ENCODE assay signal across 2 cellular contexts in the genomic region with DNA sequence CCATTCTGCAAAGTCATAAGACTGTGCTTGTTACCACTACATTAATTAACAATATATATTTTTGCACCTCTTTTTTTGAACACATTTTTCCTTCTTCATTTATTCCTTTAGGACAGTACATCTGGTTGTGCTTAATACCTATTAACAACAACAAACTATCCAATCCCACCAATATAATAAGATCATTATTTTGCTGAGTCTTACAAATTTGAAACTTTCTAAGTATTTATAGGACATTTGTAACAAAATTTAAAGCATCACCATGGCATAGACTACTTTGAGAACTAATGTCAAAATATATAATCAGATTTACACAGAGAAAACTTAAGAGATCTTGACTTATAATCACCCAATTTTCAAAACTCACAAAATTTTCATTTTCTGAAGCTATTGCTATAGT.
TF ChIP-seq lines count a peak whose summit lies in the region.

No MANE protein-coding gene starts in this region.

TF ChIP-seq in HepG2, 621 proteins besides CTCF, POLR2A, EP300 and RAD21 (continued from another document):
- TF ChIP-seq SP2 (CRISPR knock-in tag; IDR thresholded peaks at IDR 0.05) (no peak), MAFK (conservative IDR thresholded peaks at IDR 0.05 in 1 of 2, IDR thresholded peaks at IDR 0.05 in 1 of 2; ENCODE audit: low read length in 2 of 2) (peak; percentile 58 to 80), KDM3A (CRISPR knock-in tag; IDR thresholded peaks at IDR 0.05; ENCODE audit: low read depth) (no peak), ZNF484 (CRISPR knock-in tag; IDR thresholded peaks at IDR 0.05; ENCODE audit: borderline replicate concordance, low read depth) (no peak), PHB2 (IDR thresholded peaks at IDR 0.05; ENCODE audit: partially characterized antibody) (no peak), MAFG (CRISPR knock-in tag; IDR thresholded peaks at IDR 0.05) (no peak), NFYB (CRISPR knock-in tag; IDR thresholded peaks at IDR 0.05) (no peak), NFKBIZ (CRISPR knock-in tag; IDR thresholded peaks at IDR 0.05) (no peak), EZH2 (conservative IDR thresholded peaks at IDR 0.05; ENCODE audit: low read depth, low read length) (no peak), PITX1 (CRISPR knock-in tag; IDR thresholded peaks at IDR 0.05) (no peak), ZNF546 (CRISPR knock-in tag; conservative IDR thresholded peaks at IDR 0.05) (no peak), AHR (CRISPR knock-in tag; IDR thresholded peaks at IDR 0.05) (no peak), ZNF230 (CRISPR knock-in tag; IDR thresholded peaks at IDR 0.05) (no peak), MAFF (IDR thresholded peaks at IDR 0.05; ENCODE audit: low read depth, low read length) (peak; percentile 48; the same call in 1 of the 2 replicates)
- TF ChIP-seq, protein P1, sequence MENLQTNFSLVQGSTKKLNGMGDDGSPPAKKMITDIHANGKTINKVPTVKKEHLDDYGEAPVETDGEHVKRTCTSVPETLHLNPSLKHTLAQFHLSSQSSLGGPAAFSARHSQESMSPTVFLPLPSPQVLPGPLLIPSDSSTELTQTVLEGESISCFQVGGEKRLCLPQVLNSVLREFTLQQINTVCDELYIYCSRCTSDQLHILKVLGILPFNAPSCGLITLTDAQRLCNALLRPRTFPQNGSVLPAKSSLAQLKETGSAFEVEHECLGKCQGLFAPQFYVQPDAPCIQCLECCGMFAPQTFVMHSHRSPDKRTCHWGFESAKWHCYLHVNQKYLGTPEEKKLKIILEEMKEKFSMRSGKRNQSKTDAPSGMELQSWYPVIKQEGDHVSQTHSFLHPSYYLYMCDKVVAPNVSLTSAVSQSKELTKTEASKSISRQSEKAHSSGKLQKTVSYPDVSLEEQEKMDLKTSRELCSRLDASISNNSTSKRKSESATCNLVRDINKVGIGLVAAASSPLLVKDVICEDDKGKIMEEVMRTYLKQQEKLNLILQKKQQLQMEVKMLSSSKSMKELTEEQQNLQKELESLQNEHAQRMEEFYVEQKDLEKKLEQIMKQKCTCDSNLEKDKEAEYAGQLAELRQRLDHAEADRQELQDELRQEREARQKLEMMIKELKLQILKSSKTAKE (CRISPR knock-in tag; IDR thresholded peaks at IDR 0.05; ENCODE audit: borderline replicate concordance): no peak
- TF ChIP-seq, protein P2, sequence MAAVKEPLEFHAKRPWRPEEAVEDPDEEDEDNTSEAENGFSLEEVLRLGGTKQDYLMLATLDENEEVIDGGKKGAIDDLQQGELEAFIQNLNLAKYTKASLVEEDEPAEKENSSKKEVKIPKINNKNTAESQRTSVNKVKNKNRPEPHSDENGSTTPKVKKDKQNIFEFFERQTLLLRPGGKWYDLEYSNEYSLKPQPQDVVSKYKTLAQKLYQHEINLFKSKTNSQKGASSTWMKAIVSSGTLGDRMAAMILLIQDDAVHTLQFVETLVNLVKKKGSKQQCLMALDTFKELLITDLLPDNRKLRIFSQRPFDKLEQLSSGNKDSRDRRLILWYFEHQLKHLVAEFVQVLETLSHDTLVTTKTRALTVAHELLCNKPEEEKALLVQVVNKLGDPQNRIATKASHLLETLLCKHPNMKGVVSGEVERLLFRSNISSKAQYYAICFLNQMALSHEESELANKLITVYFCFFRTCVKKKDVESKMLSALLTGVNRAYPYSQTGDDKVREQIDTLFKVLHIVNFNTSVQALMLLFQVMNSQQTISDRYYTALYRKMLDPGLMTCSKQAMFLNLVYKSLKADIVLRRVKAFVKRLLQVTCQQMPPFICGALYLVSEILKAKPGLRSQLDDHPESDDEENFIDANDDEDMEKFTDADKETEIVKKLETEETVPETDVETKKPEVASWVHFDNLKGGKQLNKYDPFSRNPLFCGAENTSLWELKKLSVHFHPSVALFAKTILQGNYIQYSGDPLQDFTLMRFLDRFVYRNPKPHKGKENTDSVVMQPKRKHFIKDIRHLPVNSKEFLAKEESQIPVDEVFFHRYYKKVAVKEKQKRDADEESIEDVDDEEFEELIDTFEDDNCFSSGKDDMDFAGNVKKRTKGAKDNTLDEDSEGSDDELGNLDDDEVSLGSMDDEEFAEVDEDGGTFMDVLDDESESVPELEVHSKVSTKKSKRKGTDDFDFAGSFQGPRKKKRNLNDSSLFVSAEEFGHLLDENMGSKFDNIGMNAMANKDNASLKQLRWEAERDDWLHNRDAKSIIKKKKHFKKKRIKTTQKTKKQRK (IDR thresholded peaks at IDR 0.05; ENCODE audit: low read length): no peak
- TF ChIP-seq, protein P3, sequence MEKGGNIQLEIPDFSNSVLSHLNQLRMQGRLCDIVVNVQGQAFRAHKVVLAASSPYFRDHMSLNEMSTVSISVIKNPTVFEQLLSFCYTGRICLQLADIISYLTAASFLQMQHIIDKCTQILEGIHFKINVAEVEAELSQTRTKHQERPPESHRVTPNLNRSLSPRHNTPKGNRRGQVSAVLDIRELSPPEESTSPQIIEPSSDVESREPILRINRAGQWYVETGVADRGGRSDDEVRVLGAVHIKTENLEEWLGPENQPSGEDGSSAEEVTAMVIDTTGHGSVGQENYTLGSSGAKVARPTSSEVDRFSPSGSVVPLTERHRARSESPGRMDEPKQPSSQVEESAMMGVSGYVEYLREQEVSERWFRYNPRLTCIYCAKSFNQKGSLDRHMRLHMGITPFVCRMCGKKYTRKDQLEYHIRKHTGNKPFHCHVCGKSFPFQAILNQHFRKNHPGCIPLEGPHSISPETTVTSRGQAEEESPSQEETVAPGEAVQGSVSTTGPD (CRISPR knock-in tag; IDR thresholded peaks at IDR 0.05): no peak

TF ChIP-seq in GM23338, 12 proteins besides CTCF, POLR2A, EP300 and RAD21:
- TF ChIP-seq, protein P4, sequence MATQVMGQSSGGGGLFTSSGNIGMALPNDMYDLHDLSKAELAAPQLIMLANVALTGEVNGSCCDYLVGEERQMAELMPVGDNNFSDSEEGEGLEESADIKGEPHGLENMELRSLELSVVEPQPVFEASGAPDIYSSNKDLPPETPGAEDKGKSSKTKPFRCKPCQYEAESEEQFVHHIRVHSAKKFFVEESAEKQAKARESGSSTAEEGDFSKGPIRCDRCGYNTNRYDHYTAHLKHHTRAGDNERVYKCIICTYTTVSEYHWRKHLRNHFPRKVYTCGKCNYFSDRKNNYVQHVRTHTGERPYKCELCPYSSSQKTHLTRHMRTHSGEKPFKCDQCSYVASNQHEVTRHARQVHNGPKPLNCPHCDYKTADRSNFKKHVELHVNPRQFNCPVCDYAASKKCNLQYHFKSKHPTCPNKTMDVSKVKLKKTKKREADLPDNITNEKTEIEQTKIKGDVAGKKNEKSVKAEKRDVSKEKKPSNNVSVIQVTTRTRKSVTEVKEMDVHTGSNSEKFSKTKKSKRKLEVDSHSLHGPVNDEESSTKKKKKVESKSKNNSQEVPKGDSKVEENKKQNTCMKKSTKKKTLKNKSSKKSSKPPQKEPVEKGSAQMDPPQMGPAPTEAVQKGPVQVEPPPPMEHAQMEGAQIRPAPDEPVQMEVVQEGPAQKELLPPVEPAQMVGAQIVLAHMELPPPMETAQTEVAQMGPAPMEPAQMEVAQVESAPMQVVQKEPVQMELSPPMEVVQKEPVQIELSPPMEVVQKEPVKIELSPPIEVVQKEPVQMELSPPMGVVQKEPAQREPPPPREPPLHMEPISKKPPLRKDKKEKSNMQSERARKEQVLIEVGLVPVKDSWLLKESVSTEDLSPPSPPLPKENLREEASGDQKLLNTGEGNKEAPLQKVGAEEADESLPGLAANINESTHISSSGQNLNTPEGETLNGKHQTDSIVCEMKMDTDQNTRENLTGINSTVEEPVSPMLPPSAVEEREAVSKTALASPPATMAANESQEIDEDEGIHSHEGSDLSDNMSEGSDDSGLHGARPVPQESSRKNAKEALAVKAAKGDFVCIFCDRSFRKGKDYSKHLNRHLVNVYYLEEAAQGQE (IDR thresholded peaks at IDR 0.05; ENCODE audit: unreplicated experiment): no peak
- TF ChIP-seq POLR2AphosphoS5 (IDR thresholded peaks at IDR 0.05; ENCODE audit: low read depth) (no peak), EZH2phosphoT487 (IDR thresholded peaks at IDR 0.05; ENCODE audit: unreplicated experiment) (no peak), ZNF114 (CRISPR knock-in tag; IDR thresholded peaks at IDR 0.05) (no peak), NANOG (IDR thresholded peaks at IDR 0.05; ENCODE audit: borderline replicate concordance) (no peak), STAT1 (IDR thresholded peaks at IDR 0.05; ENCODE audit: unreplicated experiment) (no peak), JUNB (IDR thresholded peaks at IDR 0.05; ENCODE audit: unreplicated experiment) (no peak), ZNF331 (CRISPR knock-in tag; IDR thresholded peaks at IDR 0.05; ENCODE audit: low read depth) (no peak), CREB1 (CRISPR knock-in tag; IDR thresholded peaks at IDR 0.05; ENCODE audit: low read depth) (no peak), EZH2 (IDR thresholded peaks at IDR 0.05; ENCODE audit: low read depth, unreplicated experiment) (no peak)
- TF ChIP-seq, protein P5, sequence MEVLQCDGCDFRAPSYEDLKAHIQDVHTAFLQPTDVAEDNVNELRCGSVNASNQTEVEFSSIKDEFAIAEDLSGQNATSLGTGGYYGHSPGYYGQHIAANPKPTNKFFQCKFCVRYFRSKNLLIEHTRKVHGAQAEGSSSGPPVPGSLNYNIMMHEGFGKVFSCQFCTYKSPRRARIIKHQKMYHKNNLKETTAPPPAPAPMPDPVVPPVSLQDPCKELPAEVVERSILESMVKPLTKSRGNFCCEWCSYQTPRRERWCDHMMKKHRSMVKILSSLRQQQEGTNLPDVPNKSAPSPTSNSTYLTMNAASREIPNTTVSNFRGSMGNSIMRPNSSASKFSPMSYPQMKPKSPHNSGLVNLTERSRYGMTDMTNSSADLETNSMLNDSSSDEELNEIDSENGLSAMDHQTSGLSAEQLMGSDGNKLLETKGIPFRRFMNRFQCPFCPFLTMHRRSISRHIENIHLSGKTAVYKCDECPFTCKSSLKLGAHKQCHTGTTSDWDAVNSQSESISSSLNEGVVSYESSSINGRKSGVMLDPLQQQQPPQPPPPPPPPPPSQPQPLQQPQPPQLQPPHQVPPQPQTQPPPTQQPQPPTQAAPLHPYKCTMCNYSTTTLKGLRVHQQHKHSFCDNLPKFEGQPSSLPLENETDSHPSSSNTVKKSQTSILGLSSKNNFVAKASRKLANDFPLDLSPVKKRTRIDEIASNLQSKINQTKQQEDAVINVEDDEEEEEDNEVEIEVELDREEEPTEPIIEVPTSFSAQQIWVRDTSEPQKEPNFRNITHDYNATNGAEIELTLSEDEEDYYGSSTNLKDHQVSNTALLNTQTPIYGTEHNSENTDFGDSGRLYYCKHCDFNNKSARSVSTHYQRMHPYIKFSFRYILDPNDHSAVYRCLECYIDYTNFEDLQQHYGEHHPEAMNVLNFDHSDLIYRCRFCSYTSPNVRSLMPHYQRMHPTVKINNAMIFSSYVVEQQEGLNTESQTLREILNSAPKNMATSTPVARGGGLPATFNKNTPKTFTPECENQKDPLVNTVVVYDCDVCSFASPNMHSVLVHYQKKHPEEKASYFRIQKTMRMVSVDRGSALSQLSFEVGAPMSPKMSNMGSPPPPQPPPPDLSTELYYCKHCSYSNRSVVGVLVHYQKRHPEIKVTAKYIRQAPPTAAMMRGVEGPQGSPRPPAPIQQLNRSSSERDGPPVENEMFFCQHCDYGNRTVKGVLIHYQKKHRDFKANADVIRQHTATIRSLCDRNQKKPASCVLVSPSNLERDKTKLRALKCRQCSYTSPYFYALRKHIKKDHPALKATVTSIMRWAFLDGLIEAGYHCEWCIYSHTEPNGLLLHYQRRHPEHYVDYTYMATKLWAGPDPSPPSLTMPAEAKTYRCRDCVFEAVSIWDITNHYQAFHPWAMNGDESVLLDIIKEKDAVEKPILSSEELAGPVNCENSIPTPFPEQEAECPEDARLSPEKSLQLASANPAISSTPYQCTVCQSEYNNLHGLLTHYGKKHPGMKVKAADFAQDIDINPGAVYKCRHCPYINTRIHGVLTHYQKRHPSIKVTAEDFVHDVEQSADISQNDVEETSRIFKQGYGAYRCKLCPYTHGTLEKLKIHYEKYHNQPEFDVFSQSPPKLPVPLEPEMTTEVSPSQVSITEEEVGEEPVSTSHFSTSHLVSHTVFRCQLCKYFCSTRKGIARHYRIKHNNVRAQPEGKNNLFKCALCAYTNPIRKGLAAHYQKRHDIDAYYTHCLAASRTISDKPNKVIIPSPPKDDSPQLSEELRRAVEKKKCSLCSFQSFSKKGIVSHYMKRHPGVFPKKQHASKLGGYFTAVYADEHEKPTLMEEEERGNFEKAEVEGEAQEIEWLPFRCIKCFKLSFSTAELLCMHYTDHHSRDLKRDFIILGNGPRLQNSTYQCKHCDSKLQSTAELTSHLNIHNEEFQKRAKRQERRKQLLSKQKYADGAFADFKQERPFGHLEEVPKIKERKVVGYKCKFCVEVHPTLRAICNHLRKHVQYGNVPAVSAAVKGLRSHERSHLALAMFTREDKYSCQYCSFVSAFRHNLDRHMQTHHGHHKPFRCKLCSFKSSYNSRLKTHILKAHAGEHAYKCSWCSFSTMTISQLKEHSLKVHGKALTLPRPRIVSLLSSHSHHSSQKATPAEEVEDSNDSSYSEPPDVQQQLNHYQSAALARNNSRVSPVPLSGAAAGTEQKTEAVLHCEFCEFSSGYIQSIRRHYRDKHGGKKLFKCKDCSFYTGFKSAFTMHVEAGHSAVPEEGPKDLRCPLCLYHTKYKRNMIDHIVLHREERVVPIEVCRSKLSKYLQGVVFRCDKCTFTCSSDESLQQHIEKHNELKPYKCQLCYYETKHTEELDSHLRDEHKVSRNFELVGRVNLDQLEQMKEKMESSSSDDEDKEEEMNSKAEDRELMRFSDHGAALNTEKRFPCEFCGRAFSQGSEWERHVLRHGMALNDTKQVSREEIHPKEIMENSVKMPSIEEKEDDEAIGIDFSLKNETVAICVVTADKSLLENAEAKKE (CRISPR knock-in tag; IDR thresholded peaks at IDR 0.05): no peak
- TF ChIP-seq, protein P6, sequence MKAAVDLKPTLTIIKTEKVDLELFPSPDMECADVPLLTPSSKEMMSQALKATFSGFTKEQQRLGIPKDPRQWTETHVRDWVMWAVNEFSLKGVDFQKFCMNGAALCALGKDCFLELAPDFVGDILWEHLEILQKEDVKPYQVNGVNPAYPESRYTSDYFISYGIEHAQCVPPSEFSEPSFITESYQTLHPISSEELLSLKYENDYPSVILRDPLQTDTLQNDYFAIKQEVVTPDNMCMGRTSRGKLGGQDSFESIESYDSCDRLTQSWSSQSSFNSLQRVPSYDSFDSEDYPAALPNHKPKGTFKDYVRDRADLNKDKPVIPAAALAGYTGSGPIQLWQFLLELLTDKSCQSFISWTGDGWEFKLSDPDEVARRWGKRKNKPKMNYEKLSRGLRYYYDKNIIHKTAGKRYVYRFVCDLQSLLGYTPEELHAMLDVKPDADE (IDR thresholded peaks at IDR 0.05): no peak
